Comparison of ENCODE assay signal across 18 cellular contexts in genomic region chr1:6866825-6867224, GRCh38.
"Had no signal": no experiment of that assay in that cellular context is flagged by ENCODE, and none has a peak within 500 bp of the region (broad histone marks: within the 10 kb centered on the region; RNA-seq: fewer than 3 reads in every experiment).

No MANE protein-coding gene starts in this region.

- ATAC-seq: activated CD4-positive, CD25-positive, alpha-beta regulatory T cell treated with anti-CD3 and anti-CD28 coated beads, Interleukin-2, amount 50 U/mL, for 24 hours; activated naive CD4-positive, alpha-beta T cell treated with anti-CD3 and anti-CD28 coated beads, Interleukin-2, amount 50 U/mL, for 72 hours; heart left ventricle; naive thymus-derived CD4-positive, alpha-beta T cell; psoas muscle; upper lobe of right lung had no signal

- H3K4me3 Mint-ChIP-seq: activated T-cell treated with anti-CD3 and anti-CD28 coated beads, Interleukin-2, amount 50 U/mL, for 24 hours; naive thymus-derived CD4-positive, alpha-beta T cell had no signal

- H3K27me3 Mint-ChIP-seq: activated T-cell treated with anti-CD3 and anti-CD28 coated beads, Interleukin-2, amount 50 U/mL, for 24 hours; naive thymus-derived CD4-positive, alpha-beta T cell had no signal

- H3K4me3 ChIP-seq: breast epithelium, dorsolateral prefrontal cortex, heart left ventricle, psoas muscle, sigmoid colon, upper lobe of right lung had no signal

- DNase-seq: activated CD4-positive, alpha-beta T cell treated with anti-CD3 and anti-CD28 coated beads, Interleukin-2, amount 50 U/mL, for 4 hours; activated effector memory CD4-positive, alpha-beta T cell treated with anti-CD3 and anti-CD28 coated beads, Interleukin-2, amount 50 U/mL, for 16 hours; activated T-cell treated with anti-CD3 and anti-CD28 coated beads, Interleukin-2, amount 50 U/mL, for 24 hours; amniotic stem cell; dorsolateral prefrontal cortex; foreskin melanocyte; heart left ventricle; kidney glomerular epithelial cell; naive thymus-derived CD4-positive, alpha-beta T cell; occipital lobe; psoas muscle; sigmoid colon; stimulated activated CD4-positive, alpha-beta T cell treated with anti-CD3 and anti-CD28 coated beads, Interleukin-2, amount 100 ng/mL, for 24 hours; stimulated activated naive CD4-positive, alpha-beta T cell; upper lobe of right lung had no signal

- H3K36me3 ChIP-seq: breast epithelium, sigmoid colon, upper lobe of right lung had no signal

- H3K9me3 ChIP-seq: breast epithelium, heart left ventricle, psoas muscle, sigmoid colon, upper lobe of right lung had no signal

- H3K36me3 Mint-ChIP-seq: activated naive CD4-positive, alpha-beta T cell treated with anti-CD3 and anti-CD28 coated beads, Interleukin-2, amount 50 U/mL, for 72 hours had no signal

- H3K27ac ChIP-seq: breast epithelium, dorsolateral prefrontal cortex, heart left ventricle, psoas muscle, sigmoid colon, upper lobe of right lung had no signal

- H3K9me3 Mint-ChIP-seq: activated naive CD4-positive, alpha-beta T cell treated with anti-CD3 and anti-CD28 coated beads, Interleukin-2, amount 50 U/mL, for 72 hours; activated T-cell treated with anti-CD3 and anti-CD28 coated beads, Interleukin-2, amount 50 U/mL, for 24 hours; naive thymus-derived CD4-positive, alpha-beta T cell had no signal

- H3K27me3 ChIP-seq: breast epithelium, dorsolateral prefrontal cortex, heart left ventricle, sigmoid colon, upper lobe of right lung had no signal

- H3K27ac Mint-ChIP-seq: activated naive CD4-positive, alpha-beta T cell treated with anti-CD3 and anti-CD28 coated beads, Interleukin-2, amount 50 U/mL, for 72 hours; activated T-cell treated with anti-CD3 and anti-CD28 coated beads, Interleukin-2, amount 50 U/mL, for 24 hours had no signal
